ENCODE assay signal across 8 cellular contexts in the genomic region with DNA sequence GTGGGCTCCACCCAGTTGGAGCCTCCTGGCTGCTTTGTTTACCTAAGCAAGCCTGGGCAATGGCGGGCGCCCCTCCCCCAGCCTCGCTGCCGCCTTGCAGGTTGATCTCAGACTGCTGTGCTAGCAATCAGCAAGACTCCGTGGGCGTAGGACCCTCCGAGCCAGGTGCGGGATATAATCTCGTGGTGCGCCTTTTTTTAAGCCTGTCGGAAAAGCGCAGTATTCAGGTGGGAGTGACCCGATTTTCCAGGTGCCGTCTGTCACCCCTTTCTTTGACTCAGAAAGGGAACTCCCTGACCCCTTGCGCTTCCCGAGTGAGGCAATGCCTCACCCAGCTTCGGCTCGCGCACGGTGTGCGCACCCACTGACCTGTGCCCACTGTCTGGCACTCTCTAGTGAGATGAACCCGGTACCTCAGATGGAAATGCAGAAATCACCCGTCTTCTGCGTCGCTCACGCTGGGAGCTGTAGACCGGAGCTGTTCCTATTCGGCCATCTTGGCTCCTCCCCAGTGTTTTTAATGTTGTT.
DNase-seq lines count a peak whose midpoint lies in the region; ATAC-seq, FAIRE-seq and TF ChIP-seq lines count a peak whose summit lies in the region.
"Not testable (repeated sequence)": the region's sequence is repeated elsewhere in the genome, so short reads cannot be mapped to it uniquely, and the experiment has no call there.

No MANE protein-coding gene starts in this region.

- H3K4me1 ChIP-seq in HCT116 (ENCODE audit: control insufficient read depth in 1 of 2, insufficient read depth in 2 of 2, low read length in 2 of 2); HUES6 (ENCODE audit: control insufficient read depth, insufficient read depth, low read length); PC-9 (replicated peaks; ENCODE audit: insufficient read depth); K562 (replicated peaks in 1 of 2; ENCODE audit: control insufficient read depth in 2 of 2, insufficient read depth in 2 of 2, low read length in 2 of 2): not testable (repeated sequence)

- H3K27me3 ChIP-seq in HCT116 (ENCODE audit: insufficient read depth, low read length); HUES6 (ENCODE audit: control insufficient read depth, insufficient read depth, low read length); PC-9 (ENCODE audit: insufficient read depth, low read depth); K562 (ENCODE audit: control insufficient read depth in 2 of 2, insufficient read depth in 2 of 2, low read length in 2 of 2): not testable (repeated sequence)

- POLR2A ChIA-PET in HCT116 (lab: Charles Lee); PC-9 (lab: Charles Lee; ENCODE audit: unreplicated experiment): not testable (repeated sequence)
- POLR2A ChIA-PET in K562 (lab: Yijun Ruan, JAX): interaction anchor here (0.9 to 1.4 kb wide), 2 partner anchors 138 to 168 kb away, joined by 3 read pairs; no protein-coding TSS in a partner anchor

- TF ChIP-seq POLR2A in HCT116 (IDR thresholded peaks at IDR 0.05; ENCODE audit: borderline replicate concordance, extremely low read depth, insufficient read depth, insufficient read length): not testable (repeated sequence)
- TF ChIP-seq POLR2A in K562 (conservative IDR thresholded peaks at IDR 0.05): peak; percentile 79

- H3K9ac ChIP-seq in HCT116 (ENCODE audit: low read length); HUES6 (ENCODE audit: low read length): not testable (repeated sequence)
- peak overlapping the region; percentile 64 to 70; a peak in 3 of 4 replicates for H3K9ac ChIP-seq in K562 (ENCODE audit: insufficient read depth in 1 of 2, low read depth in 2 of 2, low read length in 2 of 2)

- 6% methylated on average over 25 of the region's 28 CpGs for WGBS in K562 (ENCODE audit: insufficient coverage, low coverage, missing lambda C conversion rate)

- H3K36me3 ChIP-seq in HCT116 (ENCODE audit: control insufficient read depth in 1 of 2, insufficient read depth in 2 of 2, low read length in 2 of 2); HUES6 (ENCODE audit: control insufficient read depth, insufficient read depth, low read length); PC-9 (ENCODE audit: low read depth); K562 (ENCODE audit: control insufficient read depth, insufficient read depth, low read length): not testable (repeated sequence)

- H3K4me3 ChIP-seq in HCT116 (replicated peaks in 1 of 2; ENCODE audit: low read depth in 1 of 2, low read length in 2 of 2) (peak overlapping the region; percentile 47 to 57), HUES6 (ENCODE audit: low read depth, low read length) (peak overlapping the region; percentile 46; the same call in 1 of the 2 replicates), PC-9 (peak overlapping the region; percentile 65), K562 (peak overlapping the region; percentile 32)

- H4K20me1 ChIP-seq in HCT116 (ENCODE audit: insufficient read depth); PC-9 (ENCODE audit: insufficient read depth); K562 (replicated peaks; ENCODE audit: control insufficient read depth, insufficient read depth, low read length): not testable (repeated sequence)

- H3F3A ChIP-seq in PC-9 (ENCODE audit: insufficient read depth, low read depth): not testable (repeated sequence)

- TF ChIP-seq RAD21 in HCT116 (IDR thresholded peaks at IDR 0.05; ENCODE audit: low read depth); K562 (CRISPR knock-in tag; conservative IDR thresholded peaks at IDR 0.05 in 1 of 2, IDR thresholded peaks at IDR 0.05 in 1 of 2): not testable (repeated sequence)

- not testable (repeated sequence) for H3K79me2 ChIP-seq in HCT116 (ENCODE audit: insufficient read depth, low read length); PC-9 (ENCODE audit: low read depth); K562 (ENCODE audit: control insufficient read depth, insufficient read depth, low read length)

- H3K27ac ChIP-seq in C4-2B (peak overlapping the region; percentile 4; the same call in 1 of the 2 replicates), K562 (ENCODE audit: extremely low read depth, low read depth, low read length) (peak overlapping the region; percentile 65)
- H3K27ac ChIP-seq in HCT116 (ENCODE audit: low read depth, low read length); HUES6 (ENCODE audit: low read depth, low read length); PC-9: not testable (repeated sequence)

- CTCF ChIA-PET in HCT116 (lab: Charles Lee); PC-9 (lab: Charles Lee); K562 (lab: Yijun Ruan, JAX; ENCODE audit: low intra/inter-chr PET ratio): not testable (repeated sequence)

- not testable (repeated sequence) for H3K9me1 ChIP-seq in K562 (ENCODE audit: control insufficient read depth, insufficient read depth, low read length)

- RAD21 ChIA-PET in HCT116 (lab: Charles Lee; ENCODE audit: low non-redundant PET in 1 of 2, low total read pairs in 2 of 2, uncharacterized antibody in 2 of 2, unreplicated experiment in 2 of 2): not testable (repeated sequence)

- DNase-seq in DMS53 (lab: John Stamatoyannopoulos, UW) (peak; percentile 69), NCI-H146 (lab: John Stamatoyannopoulos, UW) (peak; percentile 5), NCI-H748 (lab: John Stamatoyannopoulos, UW; ENCODE audit: unreplicated experiment) (peak; percentile 56), PC-9 (peak in 1 of 2 experiments; percentile 55)
- not testable (repeated sequence) for DNase-seq in HCT116 (ENCODE audit: low read depth, low spot score); K562 (ENCODE audit: extremely low read depth in 1 of 4, low spot score in 3 of 4)

- not testable (repeated sequence) for BruUV-seq in HCT116 (replicated peaks; lab: Mats Ljungman, UMichigan); PC-9 (replicated peaks; lab: Mats Ljungman, UMichigan)
- BruUV-seq in K562 (replicated peaks; lab: Mats Ljungman, UMichigan): TSS peak; percentile 72

- not testable (repeated sequence) for FAIRE-seq in K562 (lab: Jason Lieb, UNC)

- in situ Hi-C loops in K562 (cut with MboI): not testable (repeated sequence)

- not testable (repeated sequence) for H3K9me3 ChIP-seq in HCT116 (ENCODE audit: control insufficient read depth in 1 of 2, insufficient read depth in 1 of 2, low read depth in 1 of 2, low read length in 2 of 2); HUES6 (ENCODE audit: control insufficient read depth, insufficient read depth, low read depth, low read length); PC-9 (ENCODE audit: insufficient read depth, low read depth); K562 (replicated peaks; ENCODE audit: control insufficient read depth, insufficient read depth, low read depth, low read length)

- H2AFZ ChIP-seq in HCT116 (ENCODE audit: low read depth, low read length, poor library complexity, severe bottlenecking): not testable (repeated sequence)
- H2AFZ ChIP-seq in PC-9 (peak overlapping the region; percentile 88), K562 (ENCODE audit: low read depth, low read length) (peak overlapping the region; percentile 88)

- peak overlapping the region; percentile 73 for H3K4me2 ChIP-seq in HCT116 (ENCODE audit: low read length)
- H3K4me2 ChIP-seq in PC-9: peak overlapping the region; percentile 80
- H3K4me2 ChIP-seq in K562 (ENCODE audit: insufficient read depth, low read length): peak overlapping the region; percentile 57

- not testable (repeated sequence) for TF ChIP-seq EP300 in K562 (IDR thresholded peaks at IDR 0.05; ENCODE audit: low read length)

- TF ChIP-seq CTCF in C4-2B (conservative IDR thresholded peaks at IDR 0.05); HCT116 (IDR thresholded peaks at IDR 0.05 in 2 of 3, conservative IDR thresholded peaks at IDR 0.05 in 1 of 3; ENCODE audit: borderline replicate concordance in 1 of 3, insufficient read depth in 1 of 3, low read depth in 2 of 3, low read length in 2 of 3); PC-9 (conservative IDR thresholded peaks at IDR 0.05); K562 (IDR thresholded peaks at IDR 0.05 in 2 of 3, conservative IDR thresholded peaks at IDR 0.05 in 1 of 3; ENCODE audit: insufficient read depth in 2 of 3, low read depth in 1 of 3, low read length in 3 of 3): not testable (repeated sequence)

- not testable (repeated sequence) for H3K9me2 ChIP-seq in HCT116 (ENCODE audit: insufficient read depth); PC-9 (ENCODE audit: insufficient read depth)

- ATAC-seq in HCT116: not testable (repeated sequence)
- ATAC-seq in K562: peak; percentile 79

- intact Hi-C loops in HCT116 (cut with micrococcal nuclease); PC-9 (cut with micrococcal nuclease; ENCODE audit: unreplicated experiment); K562 (cut with micrococcal nuclease): not testable (repeated sequence)

TF ChIP-seq in K562, 482 proteins besides CTCF, POLR2A, EP300 and RAD21 (continues in another document):
- TF ChIP-seq CTBP1 (IDR thresholded peaks at IDR 0.05; ENCODE audit: borderline replicate concordance) (peak; percentile 34; the same call in 1 of the 2 replicates), LEF1 (IDR thresholded peaks at IDR 0.05) (peak; percentile 44; the same call in 1 of the 2 replicates), NFRKB (IDR thresholded peaks at IDR 0.05; ENCODE audit: low read depth) (peak; percentile 98), RBFOX2 (IDR thresholded peaks at IDR 0.05; ENCODE audit: low read depth, low read length) (peak; percentile 55)
